Comparison of ENCODE assay signal across 10 cellular contexts in the genomic region with DNA sequence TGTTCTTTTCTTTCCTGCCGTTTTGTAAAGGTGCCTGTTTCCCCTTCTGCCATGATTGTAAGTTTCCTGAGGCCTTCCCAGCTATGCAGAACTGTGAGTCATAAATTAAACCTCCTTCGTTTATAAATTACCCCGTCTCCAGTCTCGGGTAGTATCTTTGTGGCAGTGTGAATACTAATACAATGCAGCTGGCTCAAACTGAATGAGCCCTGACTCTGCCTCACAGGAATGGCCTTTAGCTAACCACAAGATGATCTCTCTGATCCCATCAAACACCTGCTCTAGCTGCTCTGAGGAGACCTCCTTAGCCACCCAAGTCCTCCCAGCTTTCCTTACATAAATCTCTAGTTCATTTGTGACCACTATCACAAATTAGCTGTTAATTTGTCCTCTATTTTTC. TPM values are rescaled to one million over a fixed set of nuclear protein-coding genes. Genes with fewer than 3 reads are reported as not detected.
DNase-seq lines count a peak whose midpoint lies in the region; ATAC-seq lines count a peak whose summit lies in the region.
"Had no signal": no experiment of that assay in that cellular context is flagged by ENCODE, and none has a peak within 500 bp of the region (broad histone marks: within the 10 kb centered on the region; RNA-seq: fewer than 3 reads in every experiment).

No MANE protein-coding gene starts in this region.

- CTCF ChIA-PET in activated CD8-positive, alpha-beta memory T cell treated with anti-CD3 and anti-CD28 coated beads, Interleukin-2, amount 10 ng/mL, durations not matched to agents 7 days and 5 days (lab: Charles Lee) = interaction anchor here (1.0 to 2.0 kb wide), 4 partner anchors 9 to 117 kb away, joined by 3 to 5 read pairs (median 4); no protein-coding TSS in a partner anchor

- H3K4me1 Mint-ChIP-seq in activated CD8-positive, alpha-beta memory T cell treated with anti-CD3 and anti-CD28 coated beads, Interleukin-2, amount 10 ng/mL, durations not matched to agents 7 days and 5 days = peaks cover 52% of the 10 kb centered on the region

- H3K36me3 ChIP-seq in skeletal muscle tissue (ENCODE audit: control insufficient read depth in 3 of 3, insufficient read depth in 3 of 3, low read length in 3 of 3) (no peaks in the 10 kb centered on the region), H7 (replicated peaks; ENCODE audit: control insufficient read depth, insufficient read depth, low read length) (no peaks in the 10 kb centered on the region)

- no peak overlapping the region for H3K4me3 ChIP-seq in skeletal muscle tissue (ENCODE audit: low read length in 3 of 3)
- no peak overlapping the region for H3K4me3 ChIP-seq in H7 (ENCODE audit: insufficient read depth, low read depth, low read length)

- peaks cover 2% of the 10 kb centered on the region for H3K36me3 Mint-ChIP-seq in activated CD8-positive, alpha-beta memory T cell treated with anti-CD3 and anti-CD28 coated beads, Interleukin-2, amount 10 ng/mL, durations not matched to agents 7 days and 5 days

- H3K9me3 Mint-ChIP-seq in activated CD8-positive, alpha-beta memory T cell treated with anti-CD3 and anti-CD28 coated beads, Interleukin-2, amount 10 ng/mL, durations not matched to agents 7 days and 5 days (ENCODE audit: low read depth) = no peaks in the 10 kb centered on the region

- no peak overlapping the region for H3K9ac ChIP-seq in skeletal muscle tissue (ENCODE audit: low read depth in 1 of 3, low read length in 3 of 3)

- no peaks in the 10 kb centered on the region for H3K9me3 ChIP-seq in skeletal muscle tissue (ENCODE audit: control insufficient read depth in 3 of 3, low read length in 3 of 3)

- peaks cover 49 to 61% (median 55%) of the 10 kb centered on the region in 3 donors for H3K4me1 ChIP-seq in skeletal muscle tissue (ENCODE audit: control insufficient read depth in 3 of 3, insufficient read depth in 3 of 3, low read length in 3 of 3)

- H3K4me3 Mint-ChIP-seq in activated CD8-positive, alpha-beta memory T cell treated with anti-CD3 and anti-CD28 coated beads, Interleukin-2, amount 10 ng/mL, durations not matched to agents 7 days and 5 days = no peak overlapping the region

- peak overlapping the region; percentile 53 for H3K27ac ChIP-seq in skeletal muscle tissue (ENCODE audit: low read depth, low read length)

- no peak for ATAC-seq in activated CD8-positive, alpha-beta memory T cell treated with anti-CD3 and anti-CD28 coated beads, Interleukin-2, amount 10 ng/mL, durations not matched to agents 7 days and 5 days
- ATAC-seq in GM21390 (IDR thresholded peaks at IDR 0.05; ENCODE audit: unreplicated experiment) = no peak

- peak overlapping the region; percentile 29 for H3K27ac Mint-ChIP-seq in activated CD8-positive, alpha-beta memory T cell treated with anti-CD3 and anti-CD28 coated beads, Interleukin-2, amount 10 ng/mL, durations not matched to agents 7 days and 5 days

- no peaks in the 10 kb centered on the region for H3K27me3 Mint-ChIP-seq in activated CD8-positive, alpha-beta memory T cell treated with anti-CD3 and anti-CD28 coated beads, Interleukin-2, amount 10 ng/mL, durations not matched to agents 7 days and 5 days

- H3K27me3 ChIP-seq in skeletal muscle tissue (ENCODE audit: control insufficient read depth in 3 of 3, insufficient read depth in 3 of 3, low read length in 3 of 3) (no peaks in the 10 kb centered on the region), H7 (ENCODE audit: control insufficient read depth, insufficient read depth, low read length) (no peaks in the 10 kb centered on the region)

- DNase-seq in activated CD8-positive, alpha-beta memory T cell treated with anti-CD3 and anti-CD28 coated beads, Interleukin-2, amount 10 ng/mL, durations not matched to agents 7 days and 5 days = no peak
- DNase-seq in activated CD8-positive, alpha-beta memory T cell treated with anti-CD3 and anti-CD28 coated beads, Interleukin-2, amount 50 U/mL, for 4 hours = no peak
- DNase-seq in NCI-H82 (lab: John Stamatoyannopoulos, UW) = peak; percentile 76
- peak; percentile 40 for DNase-seq in dermis blood vessel endothelial cell
- no peak for DNase-seq in NCI-H226
- no peak for DNase-seq in H7
- DNase-seq: midbrain, NCI-H1930 had no signal

RNA-seq across cellular contexts. Expression of gene CAB39, which starts 41.5 kb away (rescaled TPM):
- 100 to 1,000 TPM; 148 to 174 TPM for total RNA-seq in activated CD8-positive, alpha-beta memory T cell treated with anti-CD3 and anti-CD28 coated beads, Interleukin-2, amount 10 ng/mL, durations not matched to agents 7 days and 5 days
- total RNA-seq in dermis blood vessel endothelial cell = 71.0 and 97.2 TPM in 2 replicates
- total RNA-seq in skeletal muscle tissue = 60.5 TPM
- 39.3 and 47.7 TPM in 2 replicates for total RNA-seq in H7 (2014; rRNA removed; shearing (Covaris generic))

Comparison
In these comparisons a context has a peak if more than half of its experiments do, and no peak if none do; other contexts are left out.
1. DNase-seq: peak in NCI-H82 (single experiment) and dermis blood vessel endothelial cell (single experiment); none in activated CD8-positive, alpha-beta memory T cell treated with anti-CD3 and anti-CD28 coated beads, Interleukin-2, amount 10 ng/mL, durations not matched to agents 7 days and 5 days (single experiment), activated CD8-positive, alpha-beta memory T cell treated with anti-CD3 and anti-CD28 coated beads, Interleukin-2, amount 50 U/mL, for 4 hours (single experiment), NCI-H226 (single experiment) and H7 (single experiment).